ENCODE assay signal across 1 cellular context in the genomic region with DNA sequence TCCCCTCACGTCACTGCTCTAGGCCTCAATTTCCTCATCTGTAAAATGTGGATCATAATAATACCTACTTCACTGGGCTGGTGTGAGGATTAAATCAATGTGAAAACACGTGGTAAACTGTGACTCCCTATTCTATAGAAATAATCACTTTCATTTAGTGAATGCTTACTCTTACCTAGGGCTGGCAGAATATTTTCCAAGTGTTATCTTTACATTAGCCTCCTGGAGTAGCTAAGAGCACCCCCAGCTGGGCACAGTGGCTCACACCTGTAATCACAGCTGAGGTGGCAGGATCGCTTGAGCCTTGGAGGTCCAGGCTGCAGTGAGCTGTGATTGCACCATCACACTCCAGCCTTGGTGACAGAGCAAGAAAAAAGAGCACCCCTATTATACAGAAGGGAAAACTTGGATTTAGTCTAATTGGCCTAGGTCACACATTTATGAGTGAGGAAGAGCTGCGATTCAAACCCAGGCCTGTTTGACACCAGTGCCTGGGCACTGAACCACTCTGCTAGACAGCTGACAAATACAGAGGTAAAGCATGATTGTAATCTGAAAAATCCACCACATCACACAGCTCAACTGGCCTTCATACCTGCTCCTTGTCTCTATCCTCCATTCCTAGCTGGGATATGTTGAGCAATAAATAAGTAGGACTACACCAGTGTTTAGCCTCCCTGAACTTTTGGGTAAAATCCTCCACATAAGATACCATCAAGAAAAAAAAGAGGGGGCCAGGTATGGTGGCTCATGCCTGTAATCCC.
TF ChIP-seq lines count a peak whose summit lies in the region.

No MANE protein-coding gene starts in this region.

TF ChIP-seq in A549, 52 proteins besides CTCF, POLR2A, EP300 and RAD21 (continued from another document):
- TF ChIP-seq, protein P1, sequence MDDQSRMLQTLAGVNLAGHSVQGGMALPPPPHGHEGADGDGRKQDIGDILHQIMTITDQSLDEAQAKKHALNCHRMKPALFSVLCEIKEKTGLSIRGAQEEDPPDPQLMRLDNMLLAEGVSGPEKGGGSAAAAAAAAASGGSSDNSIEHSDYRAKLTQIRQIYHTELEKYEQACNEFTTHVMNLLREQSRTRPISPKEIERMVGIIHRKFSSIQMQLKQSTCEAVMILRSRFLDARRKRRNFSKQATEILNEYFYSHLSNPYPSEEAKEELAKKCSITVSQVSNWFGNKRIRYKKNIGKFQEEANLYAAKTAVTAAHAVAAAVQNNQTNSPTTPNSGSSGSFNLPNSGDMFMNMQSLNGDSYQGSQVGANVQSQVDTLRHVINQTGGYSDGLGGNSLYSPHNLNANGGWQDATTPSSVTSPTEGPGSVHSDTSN (IDR thresholded peaks at IDR 0.05), result no peak
- TF ChIP-seq FOXS1 (CRISPR knock-in tag; IDR thresholded peaks at IDR 0.05), result no peak
- no peak for TF ChIP-seq TFCP2L1 (CRISPR knock-in tag; IDR thresholded peaks at IDR 0.05)
- TF ChIP-seq RARB (CRISPR knock-in tag; IDR thresholded peaks at IDR 0.05), result no peak
- TF ChIP-seq CHD4 (IDR thresholded peaks at IDR 0.05; ENCODE audit: borderline replicate concordance), result no peak
